ENCODE assay signal across 8 cellular contexts in genomic region chr11:92941676-92942571, GRCh38. TPM values are rescaled to one million over a fixed set of nuclear protein-coding genes. Genes with fewer than 3 reads are reported as not detected.
DNase-seq lines count a peak whose midpoint lies in the region; ATAC-seq and TF ChIP-seq lines count a peak whose summit lies in the region.

No MANE protein-coding gene starts in this region.

- no peak for ATAC-seq in right cardiac atrium
- no peak for ATAC-seq in HG02840 (IDR thresholded peaks at IDR 0.05; ENCODE audit: low FRiP score, unreplicated experiment)

- no peak overlapping the region for H3K4me3 Mint-ChIP-seq in HFFc6

- DNase-seq in cardiac muscle cell (ENCODE audit: low read depth in 1 of 2, low spot score in 1 of 2) (peak; percentile 20 to 59), right cardiac atrium (no peak), HFFc6 (peak; percentile 33), NCI-H526 (lab: John Stamatoyannopoulos, UW) (peak; percentile 26 to 74), colonic mucosa (peak; percentile 24), mucosa of gallbladder (ENCODE audit: low spot score) (peak; percentile 13), NCI-H2107 (lab: John Stamatoyannopoulos, UW) (no peak)

- peaks cover 5% of the 10 kb centered on the region for H3K27me3 Mint-ChIP-seq in HFFc6 (ENCODE audit: insufficient read depth)

- TF ChIP-seq CTCF in cardiac muscle cell (IDR thresholded peaks at IDR 0.05; ENCODE audit: low read depth, low read length) = peak; percentile 73
- peak; percentile 90 for TF ChIP-seq CTCF in HFFc6 (IDR thresholded peaks at IDR 0.05)
- TF ChIP-seq CTCF in colonic mucosa (IDR thresholded peaks at IDR 0.05) = peak; percentile 55

- H3K4me3 ChIP-seq in cardiac muscle cell = no peak overlapping the region
- H3K4me3 ChIP-seq in right cardiac atrium (ENCODE audit: low read length) = no peak overlapping the region
- H3K4me3 ChIP-seq in colonic mucosa = no peak overlapping the region

- H3K27ac ChIP-seq in cardiac muscle cell (no peak overlapping the region), right cardiac atrium (ENCODE audit: low read length) (no peak overlapping the region), colonic mucosa (no peak overlapping the region)

- no peaks in the 10 kb centered on the region for H3K9me3 ChIP-seq in cardiac muscle cell (ENCODE audit: low read depth)
- no peaks in the 10 kb centered on the region for H3K9me3 ChIP-seq in right cardiac atrium (ENCODE audit: control insufficient read depth, low read length)
- H3K9me3 ChIP-seq in colonic mucosa = no peaks in the 10 kb centered on the region

- H3K36me3 ChIP-seq in cardiac muscle cell (no peaks in the 10 kb centered on the region), colonic mucosa (no peaks in the 10 kb centered on the region)

- no peak overlapping the region for H3K27ac Mint-ChIP-seq in HFFc6

- H3K9me3 Mint-ChIP-seq in HFFc6 = peaks cover 17% of the 10 kb centered on the region

- H3K27me3 ChIP-seq in cardiac muscle cell = no peaks in the 10 kb centered on the region
- no peaks in the 10 kb centered on the region for H3K27me3 ChIP-seq in right cardiac atrium (ENCODE audit: control insufficient read depth, insufficient read depth)
- H3K27me3 ChIP-seq in colonic mucosa = no peaks in the 10 kb centered on the region

- no peak overlapping the region for H3K9ac ChIP-seq in colonic mucosa (ENCODE audit: low read depth in 2 of 2, low read length in 2 of 2)

- peaks cover 7% of the 10 kb centered on the region for H3K4me1 Mint-ChIP-seq in HFFc6 (ENCODE audit: low read depth)

- 32% methylated on average over 12 of the region's 12 CpGs for WGBS in right cardiac atrium

- intact Hi-C loops in right cardiac atrium (cut with DNase I) = loop anchor here in 3 of 4 donors (5.0 to 10.0 kb wide), 2 partner anchors 283 to 285 kb away; no protein-coding TSS in a partner anchor
- intact Hi-C loops in colonic mucosa (cut with DNase I) = loop anchor here (5.0 kb wide), 2 partner anchors 225 to 285 kb away; no protein-coding TSS in a partner anchor

- H3K4me1 ChIP-seq in cardiac muscle cell (ENCODE audit: low read depth) (no peaks in the 10 kb centered on the region), right cardiac atrium (ENCODE audit: control insufficient read depth, insufficient read depth, low read length) (no peaks in the 10 kb centered on the region), colonic mucosa (no peaks in the 10 kb centered on the region)

- peaks cover 17% of the 10 kb centered on the region for H3K36me3 Mint-ChIP-seq in HFFc6 (ENCODE audit: low read depth)

RNA-seq across cellular contexts. Expression of gene MTNR1B, which starts 27.5 kb away (rescaled TPM):
- not detected in 2 replicates for total RNA-seq in cardiac muscle cell
- polyA plus RNA-seq in cardiac muscle cell = not detected in 2 replicates
- total RNA-seq in right cardiac atrium = not detected
- not detected for polyA plus RNA-seq in right cardiac atrium
- total RNA-seq in HFFc6 (2021; fragmentation: NEBNext Ultra II Directional; extraction: Animal tissue kit (Norgen Biotek cat#: 25700)) = not detected
- not detected for total RNA-seq in colonic mucosa
- not detected for total RNA-seq in mucosa of gallbladder

Comparison
In these comparisons a context has a peak if more than half of its experiments do, and no peak if none do; other contexts are left out.
1. DNase-seq: peak in cardiac muscle cell (2 of 2), HFFc6 (single experiment), NCI-H526 (2 of 2), colonic mucosa (single experiment) and mucosa of gallbladder (single experiment); none in right cardiac atrium (0 of 3) and NCI-H2107 (single experiment).
2. Peak in every context shown above with its lines, with median percentiles within 50 percentile points of each other: CTCF ChIP-seq.